In the genomic region with DNA sequence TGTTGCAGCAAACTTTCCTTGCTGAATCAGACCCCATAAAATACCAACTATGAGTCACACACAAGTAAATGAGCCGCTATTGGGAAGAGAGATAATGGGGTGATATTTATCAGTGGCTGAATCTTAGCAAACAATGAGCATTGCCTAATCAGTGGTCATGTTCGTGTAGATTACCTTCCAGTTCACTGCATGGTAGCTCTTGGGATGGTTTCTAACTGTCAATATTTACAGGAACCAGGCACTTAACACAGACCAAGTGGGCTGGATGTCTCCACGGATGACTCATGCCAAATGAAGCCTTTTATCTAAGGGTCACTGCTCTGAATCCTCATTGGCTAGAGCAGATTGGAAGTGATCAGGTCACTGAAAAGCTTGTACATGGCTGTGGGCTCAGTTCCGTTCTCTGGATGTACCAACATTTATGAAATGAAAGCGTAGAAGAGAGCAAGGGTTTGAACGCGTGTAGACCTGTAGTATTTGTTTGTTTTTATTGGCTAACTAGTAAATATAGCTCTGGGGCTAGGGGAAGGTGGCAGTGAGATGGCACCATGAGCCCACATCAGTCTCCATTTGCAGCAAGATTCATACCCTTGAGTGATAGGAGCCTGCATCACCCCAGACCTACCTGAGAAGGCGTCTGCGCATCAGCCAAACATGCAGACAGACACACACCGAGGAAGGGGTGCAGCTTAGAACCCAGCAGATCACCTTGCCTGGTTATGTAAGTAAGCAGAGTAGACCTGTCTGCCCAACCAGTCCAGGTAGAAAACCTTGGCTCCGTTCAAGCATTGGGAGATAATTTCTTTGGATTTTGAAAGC, we compare ENCODE assay signal across 8 cellular contexts.
DNase-seq lines count a peak whose midpoint lies in the region; ATAC-seq and TF ChIP-seq lines count a peak whose summit lies in the region.

No MANE protein-coding gene starts in this region.

- H3K9ac ChIP-seq in IMR-90 (ENCODE audit: low read depth, low read length), result no peak overlapping the region

- H3K9me3 Mint-ChIP-seq in T-helper 2 cell treated with Interferon-gamma antibody and Interleukin-4, amounts not matched to agents 5 μg/mL and 100 μg/mL, for 36 hours, result peaks cover 3% of the 10 kb centered on the region
- H3K9me3 Mint-ChIP-seq in stimulated activated naive B cell treated with anti-CD40 and anti-IgM and Interleukin-4, amounts not matched to agents 10 μg/mL and 1 μg/mL and 100 μg/mL, for 72 hours, result no peaks in the 10 kb centered on the region

- peak overlapping the region; percentile 85 for H3K27ac Mint-ChIP-seq in T-helper 2 cell treated with Interferon-gamma antibody and Interleukin-4, amounts not matched to agents 5 μg/mL and 100 μg/mL, for 36 hours
- peak overlapping the region; percentile 68 for H3K27ac Mint-ChIP-seq in stimulated activated naive B cell treated with anti-CD40 and anti-IgM and Interleukin-4, amounts not matched to agents 10 μg/mL and 1 μg/mL and 100 μg/mL, for 72 hours

- BruUV-seq in IMR-90 (replicated peaks; lab: Mats Ljungman, UMichigan), result no TSS peak

- peaks cover 85% of the 10 kb centered on the region for H3K4me1 Mint-ChIP-seq in T-helper 2 cell treated with Interferon-gamma antibody and Interleukin-4, amounts not matched to agents 5 μg/mL and 100 μg/mL, for 36 hours (ENCODE audit: low read depth)
- peaks cover 73 to 80% of the 10 kb centered on the region in 2 donors for H3K4me1 Mint-ChIP-seq in stimulated activated naive B cell treated with anti-CD40 and anti-IgM and Interleukin-4, amounts not matched to agents 10 μg/mL and 1 μg/mL and 100 μg/mL, for 72 hours

- no peak overlapping the region for H2AFZ ChIP-seq in IMR-90 (replicated peaks; ENCODE audit: low read length, poor library complexity)

- peak overlapping the region; percentile 78 for H3K27ac ChIP-seq in IMR-90 (ENCODE audit: insufficient read depth, low read length)

- H2BK120ac ChIP-seq in IMR-90 (ENCODE audit: low read depth, low read length), result peak overlapping the region; percentile 96

- dilution Hi-C loops in IMR-90 (cut with HindIII; ENCODE audit: low sequenced_read_pairs, unreplicated experiment), result no loop called here

- H2BK20ac ChIP-seq in IMR-90 (ENCODE audit: low read depth, low read length), result peak overlapping the region; percentile 37

- 40% methylated on average over 3 of the region's 11 CpGs; no CpG with 5 or more reads in 1 of the 2 experiments for WGBS in IMR-90 (ENCODE audit: extremely low coverage in 2 of 2, insufficient read length in 1 of 2), 2 experiments

- H3K4ac ChIP-seq in IMR-90 (ENCODE audit: low read depth, low read length), result peak overlapping the region; percentile 88

- H3K9me3 ChIP-seq in IMR-90 (ENCODE audit: control insufficient read depth, insufficient read depth, low read length), result no peaks in the 10 kb centered on the region

- peak overlapping the region; percentile 93 for H2AK5ac ChIP-seq in IMR-90 (ENCODE audit: low read depth, low read length)

- H3K23ac ChIP-seq in IMR-90 (ENCODE audit: low read depth, low read length), result peak overlapping the region; percentile 6; the same call in 1 of the 2 replicates

- DNase-seq in BJ (ENCODE audit: low read depth) (peak; percentile 90), IMR-90 (peak; percentile 95), foreskin melanocyte (peak; percentile 45), 8988T (no peak)
- DNase-seq in T-helper 2 cell treated with Interferon-gamma antibody and Interleukin-4, amounts not matched to agents 5 μg/mL and 100 μg/mL, for 36 hours (ENCODE audit: low spot score), result peak; percentile 61
- no peak for DNase-seq in stimulated activated naive B cell treated with anti-CD40 and anti-IgM and Interleukin-4, amounts not matched to agents 10 μg/mL and 1 μg/mL and 100 μg/mL, for 72 hours
- no peak for DNase-seq in stimulated activated CD4-positive, alpha-beta T cell treated with anti-CD3 and anti-CD28 coated beads, Interleukin-2, amount 100 ng/mL, for 48 hours

- ATAC-seq in IMR-90 (ENCODE audit: low read depth) (peak; percentile 44), HG03378 (IDR thresholded peaks at IDR 0.05; ENCODE audit: unreplicated experiment) (no peak)
- peak; percentile 19 to 31 for ATAC-seq in stimulated activated naive B cell treated with anti-CD40 and anti-IgM and Interleukin-4, amounts not matched to agents 10 μg/mL and 1 μg/mL and 100 μg/mL, for 72 hours (replicated peaks)

- H3K27me3 Mint-ChIP-seq in T-helper 2 cell treated with Interferon-gamma antibody and Interleukin-4, amounts not matched to agents 5 μg/mL and 100 μg/mL, for 36 hours (ENCODE audit: low read depth), result no peaks in the 10 kb centered on the region
- no peaks in the 10 kb centered on the region for H3K27me3 Mint-ChIP-seq in stimulated activated naive B cell treated with anti-CD40 and anti-IgM and Interleukin-4, amounts not matched to agents 10 μg/mL and 1 μg/mL and 100 μg/mL, for 72 hours

- H2BK5ac ChIP-seq in IMR-90 (ENCODE audit: low read depth, low read length, poor library complexity, severe bottlenecking), result peak overlapping the region; percentile 84

- H3K14ac ChIP-seq in IMR-90 (replicated peaks; ENCODE audit: low read depth, low read length), result peak overlapping the region; percentile 77

- H3K18ac ChIP-seq in IMR-90 (ENCODE audit: low read depth, low read length), result peak overlapping the region; percentile 92

- in situ Hi-C loops in IMR-90 (cut with MboI; ENCODE audit: low sequenced_read_pairs), result loop anchor here (5.0 to 10.0 kb wide), 2 partner anchors 251 to 478 kb away; no protein-coding TSS in a partner anchor

- H3K36me3 ChIP-seq in BJ (ENCODE audit: control insufficient read depth, insufficient read depth, low read length) (no peaks in the 10 kb centered on the region), IMR-90 (ENCODE audit: control insufficient read depth, insufficient read depth, low read length) (no peaks in the 10 kb centered on the region)

- peak overlapping the region; percentile 13 for H3K4me3 Mint-ChIP-seq in T-helper 2 cell treated with Interferon-gamma antibody and Interleukin-4, amounts not matched to agents 5 μg/mL and 100 μg/mL, for 36 hours
- no peak overlapping the region for H3K4me3 Mint-ChIP-seq in stimulated activated naive B cell treated with anti-CD40 and anti-IgM and Interleukin-4, amounts not matched to agents 10 μg/mL and 1 μg/mL and 100 μg/mL, for 72 hours

- H4K5ac ChIP-seq in IMR-90 (ENCODE audit: low read depth, low read length), result peak overlapping the region; percentile 80

- H3K79me1 ChIP-seq in IMR-90 (ENCODE audit: low read depth in 1 of 2, low read length in 2 of 2), result peaks cover 0 to 14% of the 10 kb centered on the region in 2 experiments; a peak in 2 of 4 replicates

- peaks cover 42% of the 10 kb centered on the region for H3K9me1 ChIP-seq in IMR-90 (ENCODE audit: insufficient read depth, low read length)

- TF ChIP-seq RAD21 in IMR-90 (IDR thresholded peaks at IDR 0.05; ENCODE audit: low read length), result peak; percentile 37; the same call in 1 of the 2 replicates

- H4K20me1 ChIP-seq in IMR-90 (ENCODE audit: insufficient read depth, low read length), result no peaks in the 10 kb centered on the region

- peaks cover 5% of the 10 kb centered on the region for H3K36me3 Mint-ChIP-seq in T-helper 2 cell treated with Interferon-gamma antibody and Interleukin-4, amounts not matched to agents 5 μg/mL and 100 μg/mL, for 36 hours (ENCODE audit: low read depth)
- no peaks in the 10 kb centered on the region for H3K36me3 Mint-ChIP-seq in stimulated activated naive B cell treated with anti-CD40 and anti-IgM and Interleukin-4, amounts not matched to agents 10 μg/mL and 1 μg/mL and 100 μg/mL, for 72 hours

- TF ChIP-seq CTCF in BJ (IDR thresholded peaks at IDR 0.05; ENCODE audit: insufficient read depth, low read depth, low read length) (no peak), IMR-90 (conservative IDR thresholded peaks at IDR 0.05; ENCODE audit: low read depth, low read length) (no peak)

- no peak overlapping the region for H3K4me3 ChIP-seq in BJ (ENCODE audit: low read depth, low read length)
- no peak overlapping the region for H3K4me3 ChIP-seq in IMR-90 (ENCODE audit: insufficient read depth, low read depth, low read length)

- H4K8ac ChIP-seq in IMR-90 (ENCODE audit: low read depth in 2 of 2, low read length in 2 of 2), result peak overlapping the region; percentile 9 to 50; a peak in 3 of 4 replicates

- peak overlapping the region; percentile 63; the same call in 2 of the 3 replicates for H2BK15ac ChIP-seq in IMR-90 (ENCODE audit: low read depth, low read length)

- TF ChIP-seq POLR2A in IMR-90 (IDR thresholded peaks at IDR 0.05; ENCODE audit: low read depth, low read length), result 0 out of 2 replicates have a peak, but pooled peaks have one; percentile 14

- peak overlapping the region; percentile 74 for H4K91ac ChIP-seq in IMR-90 (ENCODE audit: insufficient read depth, low read depth, low read length)

- peak overlapping the region; percentile 23; the same call in 1 of the 2 replicates for H3K4me2 ChIP-seq in IMR-90 (ENCODE audit: low read depth, low read length)

- H3K27me3 ChIP-seq in BJ (ENCODE audit: control insufficient read depth, insufficient read depth, low read length) (no peaks in the 10 kb centered on the region), IMR-90 (ENCODE audit: control insufficient read depth, insufficient read depth, low read length) (no peaks in the 10 kb centered on the region)

- intact Hi-C loops in IMR-90 (cut with micrococcal nuclease), result no loop called here

- no peak overlapping the region for H3K56ac ChIP-seq in IMR-90 (ENCODE audit: extremely low read depth, insufficient read depth, low read length)

- peaks cover 49% of the 10 kb centered on the region for H3K4me1 ChIP-seq in IMR-90 (ENCODE audit: control insufficient read depth, insufficient read depth, low read length)

- CTCF ChIA-PET in BJ (lab: Yijun Ruan, JAX) (interaction anchor here (0.6 to 1.6 kb wide), 4 partner anchors 10 to 476 kb away, joined by 3 to 5 read pairs (median 3); no protein-coding TSS in a partner anchor), IMR-90 (lab: Yijun Ruan, JAX) (interaction anchor here (1.0 kb wide), 1 partner anchor 488 kb away, joined by 3 read pairs; no protein-coding TSS in a partner anchor)

- H2AK9ac ChIP-seq in IMR-90 (replicated peaks; ENCODE audit: low read depth, low read length, poor library complexity), result peak overlapping the region; percentile 6

- POLR2A ChIA-PET in BJ (lab: Charles Lee) (interaction anchor here (0.6 kb wide), 1 partner anchor 13 kb away, joined by 3 read pairs; no protein-coding TSS in a partner anchor), IMR-90 (lab: Charles Lee; ENCODE audit: unreplicated experiment) (interaction anchor here (0.5 kb wide), 1 partner anchor 251 kb away, joined by 3 read pairs; no protein-coding TSS in a partner anchor)

TF ChIP-seq in IMR-90, 13 proteins besides CTCF, POLR2A, EP300 and RAD21 (continues in another document):
- peak; percentile 52 for TF ChIP-seq BHLHE40 (IDR thresholded peaks at IDR 0.05; ENCODE audit: low read depth, low read length)
- TF ChIP-seq RCOR1 (IDR thresholded peaks at IDR 0.05; ENCODE audit: insufficient replicate concordance, low read length), result peak; percentile 40
- peak; percentile 28; the same call in 1 of the 2 replicates for TF ChIP-seq NFE2L2 (IDR thresholded peaks at IDR 0.05; ENCODE audit: low read depth, low read length)
- TF ChIP-seq CEBPB (IDR thresholded peaks at IDR 0.05; ENCODE audit: low read depth, low read length), result peak; percentile 97
- TF ChIP-seq CHD1 (IDR thresholded peaks at IDR 0.05; ENCODE audit: low read depth, low read length), result no peak; the same call in 1 of the 2 replicates
- TF ChIP-seq FOS (IDR thresholded peaks at IDR 0.05; ENCODE audit: low read depth, low read length), result peak; percentile 91

Comparison
In these comparisons a context has a peak if more than half of its experiments do, and no peak if none do; other contexts are left out.
1. DNase-seq: peak in BJ (single experiment), IMR-90 (single experiment), T-helper 2 cell treated with Interferon-gamma antibody and Interleukin-4, amounts not matched to agents 5 μg/mL and 100 μg/mL, for 36 hours (single experiment) and foreskin melanocyte (single experiment); none in stimulated activated naive B cell treated with anti-CD40 and anti-IgM and Interleukin-4, amounts not matched to agents 10 μg/mL and 1 μg/mL and 100 μg/mL, for 72 hours (single experiment), stimulated activated CD4-positive, alpha-beta T cell treated with anti-CD3 and anti-CD28 coated beads, Interleukin-2, amount 100 ng/mL, for 48 hours (0 of 2) and 8988T (single experiment).